9 cellular contexts compared by ENCODE assay signal in the genomic region with DNA sequence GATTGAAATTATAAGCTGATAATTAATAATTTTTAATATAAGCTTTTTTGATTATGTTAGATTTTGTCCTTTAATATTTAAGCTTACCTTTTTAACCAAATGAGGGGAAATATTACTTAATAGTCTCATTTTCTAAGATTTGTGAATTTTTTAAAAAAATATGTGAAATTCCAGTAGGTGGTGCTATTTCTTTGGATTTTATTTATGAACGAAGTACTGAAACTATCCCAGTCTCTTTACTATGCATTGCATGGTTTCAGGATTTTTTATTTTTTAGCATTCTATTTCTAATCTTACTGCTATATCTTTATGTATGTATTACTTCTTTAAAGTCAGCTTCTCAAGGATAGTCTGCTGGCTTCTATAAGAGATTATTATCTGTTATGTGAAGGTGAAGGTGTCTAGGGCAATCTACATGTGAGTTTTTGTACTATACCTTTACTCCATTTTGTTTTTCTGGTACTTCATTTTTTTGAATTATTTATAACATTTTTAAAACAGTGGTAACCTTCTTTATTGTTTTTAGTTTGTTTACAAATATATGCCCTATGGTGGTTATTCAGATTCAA.
DNase-seq lines count a peak whose midpoint lies in the region; ATAC-seq and TF ChIP-seq lines count a peak whose summit lies in the region.
"Had no signal": no experiment of that assay in that cellular context is flagged by ENCODE, and none has a peak within 500 bp of the region (broad histone marks: within the 10 kb centered on the region; RNA-seq: fewer than 3 reads in every experiment).

No MANE protein-coding gene starts in this region.

- no peak overlapping the region for H3K27ac ChIP-seq in endodermal cell (ENCODE audit: low read depth, low read length)

- WGBS in endodermal cell (ENCODE audit: insufficient coverage in 1 of 2, insufficient read length in 1 of 2), 2 experiments = no CpG with 5 or more reads among the region's 1 CpG

- no peak for ATAC-seq in activated naive CD4-positive, alpha-beta T cell treated with anti-CD3 and anti-CD28 coated beads, Interleukin-2, amount 50 U/mL, for 72 hours

- no peak overlapping the region for H3K9ac ChIP-seq in endodermal cell (ENCODE audit: extremely low read depth, low read length, poor library complexity, severe bottlenecking)

- no peaks in the 10 kb centered on the region for H3K27me3 ChIP-seq in endodermal cell (ENCODE audit: control insufficient read depth, insufficient read depth, low read length, poor library complexity, severe bottlenecking)

- H3K36me3 ChIP-seq in endodermal cell (ENCODE audit: control insufficient read depth, insufficient read depth, low read length) = no peaks in the 10 kb centered on the region

- no peak overlapping the region for H3K4me3 Mint-ChIP-seq in endodermal cell

- DNase-seq in NCI-H510A treated with DMSO at 0.1 percent for 48 hours (lab: John Stamatoyannopoulos, UW) = peak; percentile 55
- DNase-seq in NCI-H510A (lab: John Stamatoyannopoulos, UW) = no peak
- peak; percentile 1 for DNase-seq in NCI-H1105 treated with DMSO at 0.1 percent for 48 hours (lab: John Stamatoyannopoulos, UW)
- DNase-seq in endodermal cell = no peak
- peak; percentile 31 for DNase-seq in renal cortical epithelial cell (ENCODE audit: low read depth)
- DNase-seq in stimulated activated CD8-positive, alpha-beta memory T cell treated with anti-CD3 and anti-CD28 coated beads, Interleukin-4, amount 100 ng/mL, for 48 hours = no peak
- DNase-seq in activated naive CD4-positive, alpha-beta T cell treated with anti-CD3 and anti-CD28 coated beads, Interleukin-2, amount 50 U/mL, for 72 hours (ENCODE audit: low spot score in 2 of 2) = no peak
- DNase-seq in COLO668 (lab: John Stamatoyannopoulos, UW; ENCODE audit: unreplicated experiment) = no peak
- DNase-seq: activated T-cell treated with anti-CD3 and anti-CD28 coated beads, Interleukin-2, amount 50 U/mL, for 1 hour had no signal

- H3K27me3 Mint-ChIP-seq in endodermal cell (ENCODE audit: insufficient read depth) = no peaks in the 10 kb centered on the region

- no peak overlapping the region for H3K4me3 ChIP-seq in endodermal cell (ENCODE audit: low read length)

- peak; percentile 76 for TF ChIP-seq CTCF in endodermal cell (conservative IDR thresholded peaks at IDR 0.05)

- no peaks in the 10 kb centered on the region for H3K9me3 Mint-ChIP-seq in endodermal cell
- H3K9me3 Mint-ChIP-seq in activated naive CD4-positive, alpha-beta T cell treated with anti-CD3 and anti-CD28 coated beads, Interleukin-2, amount 50 U/mL, for 72 hours = no peaks in the 10 kb centered on the region

- no peaks in the 10 kb centered on the region for H3K36me3 Mint-ChIP-seq in endodermal cell (ENCODE audit: low read depth)
- no peaks in the 10 kb centered on the region for H3K36me3 Mint-ChIP-seq in activated naive CD4-positive, alpha-beta T cell treated with anti-CD3 and anti-CD28 coated beads, Interleukin-2, amount 50 U/mL, for 72 hours

- H3K4me1 ChIP-seq in endodermal cell (ENCODE audit: control insufficient read depth, insufficient read depth, low read length) = no peaks in the 10 kb centered on the region

- no peaks in the 10 kb centered on the region for H3K9me3 ChIP-seq in endodermal cell (ENCODE audit: control insufficient read depth, low read length)

- no peaks in the 10 kb centered on the region for H3K4me1 Mint-ChIP-seq in endodermal cell

- no peak overlapping the region for H3K27ac Mint-ChIP-seq in endodermal cell
- H3K27ac Mint-ChIP-seq in activated naive CD4-positive, alpha-beta T cell treated with anti-CD3 and anti-CD28 coated beads, Interleukin-2, amount 50 U/mL, for 72 hours = no peak overlapping the region

Comparison
In these comparisons a context has a peak if more than half of its experiments do, and no peak if none do; other contexts are left out.
1. DNase-seq: peak in NCI-H510A treated with DMSO at 0.1 percent for 48 hours (single experiment), NCI-H1105 treated with DMSO at 0.1 percent for 48 hours (single experiment) and renal cortical epithelial cell (single experiment); none in NCI-H510A (single experiment), endodermal cell (single experiment), stimulated activated CD8-positive, alpha-beta memory T cell treated with anti-CD3 and anti-CD28 coated beads, Interleukin-4, amount 100 ng/mL, for 48 hours (single experiment), activated naive CD4-positive, alpha-beta T cell treated with anti-CD3 and anti-CD28 coated beads, Interleukin-2, amount 50 U/mL, for 72 hours (0 of 2) and COLO668 (single experiment).